In genomic region chr2:125730921-125731320, GRCh38 we compare ENCODE assay signal across 30 cellular contexts.
"Had no signal": no experiment of that assay in that cellular context is flagged by ENCODE, and none has a peak within 500 bp of the region (broad histone marks: within the 10 kb centered on the region; RNA-seq: fewer than 3 reads in every experiment).

No MANE protein-coding gene starts in this region.

- H3K27me3 ChIP-seq: brain microvascular endothelial cell had no signal

- FAIRE-seq: astrocyte, K562, TTC549 had no signal

- H3K4me1 Mint-ChIP-seq: activated CD4-positive, alpha-beta memory T cell treated with anti-CD3 and anti-CD28 coated beads, Interleukin-2, amount 10 ng/mL, durations not matched to agents 7 days and 5 days; activated CD4-positive, alpha-beta T cell treated with anti-CD3 and anti-CD28 coated beads for 36 hours; activated T-helper 17 cell treated with anti-CD3 and anti-CD28 coated beads, Interleukin-2, amount 50 U/mL, for 72 hours; T-cell had no signal

- H3K27me3 Mint-ChIP-seq: activated CD4-positive, alpha-beta memory T cell treated with anti-CD3 and anti-CD28 coated beads, Interleukin-2, amount 10 ng/mL, durations not matched to agents 7 days and 5 days; activated CD4-positive, alpha-beta T cell treated with anti-CD3 and anti-CD28 coated beads for 36 hours; activated naive CD8-positive, alpha-beta T cell; activated T-helper 17 cell treated with anti-CD3 and anti-CD28 coated beads, Interleukin-2, amount 50 U/mL, for 72 hours; T-cell had no signal

- H3K27ac Mint-ChIP-seq: activated CD4-positive, alpha-beta memory T cell treated with anti-CD3 and anti-CD28 coated beads, Interleukin-2, amount 10 ng/mL, durations not matched to agents 7 days and 5 days; activated CD4-positive, alpha-beta T cell treated with anti-CD3 and anti-CD28 coated beads for 36 hours; activated naive CD4-positive, alpha-beta T cell treated with anti-CD3 and anti-CD28 coated beads for 36 hours; activated naive CD8-positive, alpha-beta T cell; activated T-helper 17 cell treated with anti-CD3 and anti-CD28 coated beads, Interleukin-2, amount 50 U/mL, for 72 hours; T-cell had no signal

- H3K4me3 ChIP-seq: K562, SK-N-MC had no signal

- H3K4me3 Mint-ChIP-seq: activated CD4-positive, alpha-beta memory T cell treated with anti-CD3 and anti-CD28 coated beads, Interleukin-2, amount 10 ng/mL, durations not matched to agents 7 days and 5 days; activated CD4-positive, alpha-beta T cell treated with anti-CD3 and anti-CD28 coated beads for 36 hours; activated naive CD4-positive, alpha-beta T cell treated with anti-CD3 and anti-CD28 coated beads for 36 hours; activated naive CD8-positive, alpha-beta T cell; activated T-helper 17 cell treated with anti-CD3 and anti-CD28 coated beads, Interleukin-2, amount 50 U/mL, for 72 hours; T-cell had no signal

- DNase-seq: activated CD4-positive, alpha-beta memory T cell treated with anti-CD3 and anti-CD28 coated beads, Interleukin-2, amount 10 ng/mL, durations not matched to agents 7 days and 5 days; activated CD4-positive, alpha-beta T cell treated with anti-CD3 and anti-CD28 coated beads for 36 hours; activated CD4-positive, alpha-beta T cell treated with anti-CD3 and anti-CD28 coated beads, Interleukin-2, amount 50 U/mL, for 1 hour; activated CD4-positive, CD25-positive, alpha-beta regulatory T cell; activated gamma-delta T cell; activated naive CD4-positive, alpha-beta T cell treated with anti-CD3 and anti-CD28 coated beads for 36 hours; activated T-cell treated with anti-CD3 and anti-CD28 coated beads for 4 hours; activated T-cell treated with anti-CD3 and anti-CD28 coated beads, Interleukin-2, amount 50 U/mL, for 48 hours; amygdala; brain microvascular endothelial cell; Karpas-422; NCI-H1105 treated with DMSO at 0.1 percent for 48 hours; NCI-H1436 treated with DMSO at 0.1 percent for 48 hours; NCI-H187; NCI-H2171 treated with DMSO at 0.1 percent for 48 hours; NCI-H345; NCI-H510A; NCI-H526 treated with DMSO at 0.1 percent for 48 hours; NCI-H82; RPMI8226; T-cell; T-helper 2 cell; T1000 had no signal

- H3K36me3 Mint-ChIP-seq: activated naive CD8-positive, alpha-beta T cell; T-cell had no signal

- H3K27ac ChIP-seq: brain microvascular endothelial cell, SK-N-MC, VCaP had no signal

- H3K36me3 ChIP-seq: brain microvascular endothelial cell had no signal
